30 cellular contexts compared by ENCODE assay signal in genomic region chrX:17869580-17869979, GRCh38. TPM values are rescaled to one million over a fixed set of nuclear protein-coding genes. Genes with fewer than 3 reads are reported as not detected.
"Had no signal": no experiment of that assay in that cellular context is flagged by ENCODE, and none has a peak within 500 bp of the region (broad histone marks: within the 10 kb centered on the region; RNA-seq: fewer than 3 reads in every experiment).

No MANE protein-coding gene starts in this region.

- ATAC-seq: effector memory CD8-positive, alpha-beta T cell; esophagus mucosa; foreskin keratinocyte; gastrocnemius medialis; gastroesophageal sphincter; heart left ventricle; heart right ventricle had no signal

- H3K4me2 ChIP-seq: hepatocyte had no signal

- H3K9me3 Mint-ChIP-seq: dendritic cell treated with granulocyte-macrophage colony-stimulating factor and Interleukin-4, amounts not matched to agents 40 ng/mL and 50 ng/mL, for 4 days; effector memory CD8-positive, alpha-beta T cell had no signal

- H3K4me1 Mint-ChIP-seq: endodermal cell had no signal

- H3K4me3 ChIP-seq: colonic mucosa, coronary artery, dorsolateral prefrontal cortex, esophagus muscularis mucosa, esophagus squamous epithelium, gastrocnemius medialis, gastroesophageal sphincter, heart left ventricle, heart right ventricle, hepatocyte had no signal

- H3K9me3 ChIP-seq: colonic mucosa, esophagus squamous epithelium, gastrocnemius medialis, gastroesophageal sphincter had no signal

- H3K27ac Mint-ChIP-seq: dendritic cell treated with granulocyte-macrophage colony-stimulating factor and Interleukin-4, amounts not matched to agents 40 ng/mL and 50 ng/mL, for 4 days; effector memory CD8-positive, alpha-beta T cell; endodermal cell had no signal

- H3K4me3 Mint-ChIP-seq: dendritic cell treated with granulocyte-macrophage colony-stimulating factor and Interleukin-4, amounts not matched to agents 40 ng/mL and 50 ng/mL, for 4 days; effector memory CD8-positive, alpha-beta T cell; endodermal cell had no signal

- H3K4me1 ChIP-seq: colonic mucosa, esophagus muscularis mucosa, esophagus squamous epithelium, foreskin keratinocyte, gastrocnemius medialis, gastroesophageal sphincter, heart left ventricle, heart right ventricle had no signal

- H3K79me2 ChIP-seq: hepatocyte had no signal

- H2AFZ ChIP-seq: hepatocyte had no signal

- H3K36me3 ChIP-seq: colonic mucosa, esophagus muscularis mucosa, esophagus squamous epithelium, gastrocnemius medialis, gastroesophageal sphincter, heart left ventricle, heart right ventricle had no signal

- H3K27me3 Mint-ChIP-seq: effector memory CD8-positive, alpha-beta T cell had no signal

- FAIRE-seq: endometrium, endothelial cell of umbilical vein, frontal cortex had no signal

- DNase-seq: colonic mucosa; cortex of kidney; dermis blood vessel endothelial cell; dorsolateral prefrontal cortex; effector CD4-positive, alpha-beta T cell; effector CD8-positive, alpha-beta T cell; effector memory CD4-positive, alpha-beta T cell; effector memory CD8-positive, alpha-beta T cell; endodermal cell; erythroblast; esophagus squamous epithelium; foreskin fibroblast; foreskin keratinocyte; foreskin melanocyte; gastrocnemius medialis; glutamatergic neuron; head of caudate nucleus; heart left ventricle; heart right ventricle had no signal

- H3K27me3 ChIP-seq: colonic mucosa, esophagus muscularis mucosa, esophagus squamous epithelium, gastrocnemius medialis, gastroesophageal sphincter, hepatocyte had no signal

- H3K27ac ChIP-seq: colonic mucosa, coronary artery, dorsolateral prefrontal cortex, epithelial cell of prostate, esophagus muscularis mucosa, esophagus squamous epithelium, foreskin keratinocyte, gastrocnemius medialis, gastroesophageal sphincter, heart left ventricle, heart right ventricle, hepatocyte had no signal

RNA-seq across cellular contexts. Expression of gene RAI2, which starts 8.5 kb away (rescaled TPM):
- total RNA-seq: fibroblast of villous mesenchyme, foreskin keratinocyte had no signal
- polyA plus RNA-seq: foreskin keratinocyte had no signal
